ENCODE assay signal across 19 cellular contexts in genomic region chr7:22542669-22543068, GRCh38. TPM values are rescaled to one million over a fixed set of nuclear protein-coding genes. Genes with fewer than 3 reads are reported as not detected.
A peak's percentile ranks its signal among the peaks of the same experiment; 100 is the strongest.
DNase-seq lines count a peak whose midpoint lies in the region; TF ChIP-seq lines count a peak whose summit lies in the region.
"Had no signal": no experiment of that assay in that cellular context is flagged by ENCODE, and none has a peak within 500 bp of the region (broad histone marks: within the 10 kb centered on the region; RNA-seq: fewer than 3 reads in every experiment).

No MANE protein-coding gene starts in this region.

- no peaks in the 10 kb centered on the region for H3K9me3 Mint-ChIP-seq in CD4-positive, alpha-beta memory T cell
- H3K9me3 Mint-ChIP-seq: CD8-positive, alpha-beta T cell had no signal

- H2AFZ ChIP-seq in KMS-11 (ENCODE audit: low read depth) (peak overlapping the region; percentile 30; the same call in 1 of the 2 replicates), Karpas-422 (ENCODE audit: low read length) (no peak overlapping the region)

- no peak for TF ChIP-seq CTCF in KMS-11 (conservative IDR thresholded peaks at IDR 0.05; ENCODE audit: low read depth, low read length)
- no peak for TF ChIP-seq CTCF in RWPE1 (conservative IDR thresholded peaks at IDR 0.05; ENCODE audit: low read depth)

- no peaks in the 10 kb centered on the region for H3K36me3 Mint-ChIP-seq in CD4-positive, alpha-beta memory T cell
- H3K36me3 Mint-ChIP-seq: CD8-positive, alpha-beta T cell had no signal

- H3K4me1 Mint-ChIP-seq in CD4-positive, alpha-beta memory T cell: no peaks in the 10 kb centered on the region
- H3K4me1 Mint-ChIP-seq: B cell had no signal

- no peaks in the 10 kb centered on the region for H3K9me2 ChIP-seq in Karpas-422 (replicated peaks; ENCODE audit: insufficient read depth, low read length)

- peak overlapping the region; percentile 39; the same call in 1 of the 2 replicates for H3K9ac ChIP-seq in BLaER1
- peak overlapping the region; percentile 12; the same call in 1 of the 2 replicates for H3K9ac ChIP-seq in KMS-11
- no peak overlapping the region for H3K9ac ChIP-seq in Karpas-422 (ENCODE audit: low read length)

- H3K4me3 ChIP-seq in BLaER1 (no peak overlapping the region), KMS-11 (IDR thresholded peaks at IDR 0.05; ENCODE audit: insufficient read depth, low read depth, low read length) (no peak overlapping the region), Karpas-422 (ENCODE audit: low read length) (no peak overlapping the region)
- no peak overlapping the region for H3K4me3 ChIP-seq in CD4-positive, alpha-beta memory T cell (ENCODE audit: low read length in 2 of 2)
- H3K4me3 ChIP-seq: GM12878 had no signal

- H3K27ac ChIP-seq in BLaER1 (peak overlapping the region; percentile 25), KMS-11 (peak overlapping the region; percentile 56; the same call in 1 of the 2 replicates), Karpas-422 (ENCODE audit: low read length) (no peak overlapping the region), RWPE1 (no peak overlapping the region)
- H3K27ac ChIP-seq in CD4-positive, alpha-beta memory T cell (ENCODE audit: low read depth, low read length): no peak overlapping the region

- no peak overlapping the region for H3K27ac Mint-ChIP-seq in CD4-positive, alpha-beta memory T cell
- H3K27ac Mint-ChIP-seq: B cell; CD8-positive, alpha-beta T cell had no signal

- H3K79me2 ChIP-seq in KMS-11 (ENCODE audit: insufficient read depth, low read depth) (no peaks in the 10 kb centered on the region), Karpas-422 (ENCODE audit: low read length) (no peaks in the 10 kb centered on the region)

- no peaks in the 10 kb centered on the region for H3K36me3 ChIP-seq in BLaER1
- H3K36me3 ChIP-seq in KMS-11 (ENCODE audit: insufficient read depth): no peaks in the 10 kb centered on the region
- no peaks in the 10 kb centered on the region for H3K36me3 ChIP-seq in Karpas-422 (ENCODE audit: insufficient read depth, low read length)
- no peaks in the 10 kb centered on the region for H3K36me3 ChIP-seq in CD4-positive, alpha-beta memory T cell (ENCODE audit: insufficient read depth, low read length)

- H3K27me3 Mint-ChIP-seq in CD4-positive, alpha-beta memory T cell: peaks cover 17 to 34% of the 10 kb centered on the region in 2 donors

- H3K4me1 ChIP-seq in BLaER1: peaks cover 55% of the 10 kb centered on the region
- peaks cover 42% of the 10 kb centered on the region for H3K4me1 ChIP-seq in KMS-11 (ENCODE audit: low read depth, poor library complexity, severe bottlenecking)
- H3K4me1 ChIP-seq in Karpas-422 (ENCODE audit: low read length): no peaks in the 10 kb centered on the region
- H3K4me1 ChIP-seq in CD4-positive, alpha-beta memory T cell (ENCODE audit: insufficient read depth, low read length): no peaks in the 10 kb centered on the region

- no peak overlapping the region for H3K4me3 Mint-ChIP-seq in CD4-positive, alpha-beta memory T cell
- H3K4me3 Mint-ChIP-seq: B cell; CD8-positive, alpha-beta T cell had no signal

- H4K20me1 ChIP-seq in BLaER1 (no peaks in the 10 kb centered on the region), KMS-11 (ENCODE audit: insufficient read depth) (no peaks in the 10 kb centered on the region), Karpas-422 (ENCODE audit: insufficient read depth, low read depth, low read length) (no peaks in the 10 kb centered on the region)

- H3K4me2 ChIP-seq in BLaER1: peak overlapping the region; percentile 65
- H3K4me2 ChIP-seq in KMS-11: peak overlapping the region; percentile 59
- no peak overlapping the region for H3K4me2 ChIP-seq in Karpas-422 (ENCODE audit: low read depth, low read length, poor library complexity, severe bottlenecking)

- H3K9me3 ChIP-seq in BLaER1 (0 out of 2 replicates have a peak, but pooled peaks cover 14% of the 10 kb centered on the region), Karpas-422 (ENCODE audit: low read length) (no peaks in the 10 kb centered on the region)
- H3K9me3 ChIP-seq in CD4-positive, alpha-beta memory T cell (ENCODE audit: control insufficient read depth in 1 of 2, low read length in 2 of 2): no peaks in the 10 kb centered on the region
- H3K9me3 ChIP-seq: Caco-2 had no signal

- intact Hi-C loops in CD4-positive, alpha-beta memory T cell (cut with micrococcal nuclease): no loop called here

- DNase-seq in AG20443 (ENCODE audit: low spot score) (peak; percentile 0), mesenteric fat pad (ENCODE audit: low spot score) (peak; percentile 33), Karpas-422 (no peak), RWPE1 (ENCODE audit: low spot score) (no peak)
- no peak for DNase-seq in CD4-positive, alpha-beta memory T cell
- DNase-seq: C1 segment of cervical spinal cord; Caco-2; CD8-positive, alpha-beta T cell; DMS 273 treated with DMSO at 0.1 percent for 48 hours; DMS79; EL; GDM1; H7; HCEC 1CT had no signal

- POLR2A ChIA-PET in RWPE1 (lab: Yijun Ruan, JAX; ENCODE audit: low non-redundant PET): no interaction called here
- POLR2A ChIA-PET in CD4-positive, alpha-beta memory T cell (lab: Charles Lee; ENCODE audit: partially characterized antibody): no interaction called here

- H3K27me3 ChIP-seq in BLaER1 (no peaks in the 10 kb centered on the region), KMS-11 (ENCODE audit: insufficient read depth, low read depth) (no peaks in the 10 kb centered on the region), Karpas-422 (ENCODE audit: low read length) (no peaks in the 10 kb centered on the region)
- peaks cover 7% of the 10 kb centered on the region for H3K27me3 ChIP-seq in CD4-positive, alpha-beta memory T cell (ENCODE audit: insufficient read depth, low read length)

- CTCF ChIA-PET in RWPE1 (lab: Yijun Ruan, JAX): interaction anchor here (0.5 kb wide), 1 partner anchor 1662 kb away, joined by 5 read pairs; no protein-coding TSS in a partner anchor
- CTCF ChIA-PET in CD4-positive, alpha-beta memory T cell (lab: Charles Lee; ENCODE audit: partially characterized antibody): interaction anchor here (1.3 kb wide), 1 partner anchor 513 kb away, joined by 5 read pairs; no protein-coding TSS in a partner anchor

RNA-seq across cellular contexts. Expression of gene STEAP1B, which starts 42.7 kb away (rescaled TPM):
- total RNA-seq in mesenteric fat pad: 2.6 TPM
- total RNA-seq in Karpas-422 (2014; rRNA removed; shearing (Covaris generic); ENCODE audit: low replicate concordance): not detected in 2 replicates
- total RNA-seq in CD4-positive, alpha-beta memory T cell: not detected
- not detected for polyA plus RNA-seq in CD4-positive, alpha-beta memory T cell
- total RNA-seq: A172; CD8-positive, alpha-beta T cell; GM12878 had no signal

Comparison
In these comparisons a context has a peak if more than half of its experiments do, and no peak if none do; other contexts are left out.
1. DNase-seq: peak in AG20443 (single experiment) and mesenteric fat pad (single experiment); none in Karpas-422 (single experiment), RWPE1 (single experiment) and CD4-positive, alpha-beta memory T cell (0 of 5).
2. H3K27ac ChIP-seq: peak in BLaER1 (single experiment) and KMS-11 (single experiment); none in Karpas-422 (single experiment), RWPE1 (single experiment) and CD4-positive, alpha-beta memory T cell (single experiment).